Comparison of ENCODE assay signal across 15 cellular contexts in genomic region chr3:186220886-186221285, GRCh38.
DNase-seq lines count a peak whose midpoint lies in the region; ATAC-seq, FAIRE-seq and TF ChIP-seq lines count a peak whose summit lies in the region.
"Had no signal": no experiment of that assay in that cellular context is flagged by ENCODE, and none has a peak within 500 bp of the region (broad histone marks: within the 10 kb centered on the region; RNA-seq: fewer than 3 reads in every experiment).

No MANE protein-coding gene starts in this region.

- no peak overlapping the region for H3K4me3 Mint-ChIP-seq in activated CD4-positive, alpha-beta T cell treated with anti-CD3 and anti-CD28 coated beads, Interleukin-2, amount 10 ng/mL, durations not matched to agents 24 days and 14 days

- FAIRE-seq in H54 (lab: Jason Lieb, UNC) = no peak
- FAIRE-seq: G401.6 had no signal

- no peak for ATAC-seq in GM19351 (IDR thresholded peaks at IDR 0.05; ENCODE audit: unreplicated experiment)

- no peaks in the 10 kb centered on the region for H3K9me3 Mint-ChIP-seq in activated CD4-positive, alpha-beta T cell treated with anti-CD3 and anti-CD28 coated beads, Interleukin-2, amount 10 ng/mL, durations not matched to agents 24 days and 14 days

- intact Hi-C loops in activated CD4-positive, alpha-beta T cell treated with anti-CD3 and anti-CD28 coated beads, Interleukin-2, amount 10 ng/mL, durations not matched to agents 24 days and 14 days (cut with micrococcal nuclease) = no loop called here

- H3K27ac Mint-ChIP-seq in activated CD4-positive, alpha-beta T cell treated with anti-CD3 and anti-CD28 coated beads, Interleukin-2, amount 10 ng/mL, durations not matched to agents 24 days and 14 days = no peak overlapping the region

- peaks cover 42% of the 10 kb centered on the region for H3K27me3 Mint-ChIP-seq in activated CD4-positive, alpha-beta T cell treated with anti-CD3 and anti-CD28 coated beads, Interleukin-2, amount 10 ng/mL, durations not matched to agents 24 days and 14 days

- peak; percentile 23 for TF ChIP-seq CTCF in AG09319 (IDR thresholded peaks at IDR 0.05; ENCODE audit: low read depth, low read length)

- no peak for TF ChIP-seq POLR2A in H54 (IDR thresholded peaks at IDR 0.05; ENCODE audit: low read depth, low read length)

- DNase-seq in AG09319 (ENCODE audit: extremely low read depth, low read depth) = no peak
- peak; percentile 57 for DNase-seq in SK-MEL-5 (ENCODE audit: low read depth, low spot score)
- DNase-seq in fibroblast of gingiva (ENCODE audit: low read depth) = peak; percentile 9
- peak; percentile 79 for DNase-seq in midbrain (lab: John Stamatoyannopoulos, UW)
- no peak for DNase-seq in NCI-H2196 treated with DMSO at 0.1 percent for 48 hours (lab: John Stamatoyannopoulos, UW; ENCODE audit: unreplicated experiment)
- no peak for DNase-seq in H54 (ENCODE audit: insufficient read length, low spot score)
- DNase-seq in activated CD4-positive, alpha-beta T cell treated with anti-CD3 and anti-CD28 coated beads, Interleukin-2, amount 10 ng/mL, durations not matched to agents 24 days and 14 days = no peak
- DNase-seq: activated T-cell treated with anti-CD3 and anti-CD28 coated beads for 4 hours, cortex of kidney, GOT3, NCI-H524, T1000, thyroid gland had no signal

- peaks cover 13% of the 10 kb centered on the region for H3K4me1 Mint-ChIP-seq in activated CD4-positive, alpha-beta T cell treated with anti-CD3 and anti-CD28 coated beads, Interleukin-2, amount 10 ng/mL, durations not matched to agents 24 days and 14 days

- H3K36me3 Mint-ChIP-seq in activated CD4-positive, alpha-beta T cell treated with anti-CD3 and anti-CD28 coated beads, Interleukin-2, amount 10 ng/mL, durations not matched to agents 24 days and 14 days (ENCODE audit: low read depth) = no peaks in the 10 kb centered on the region

- in situ Hi-C loops in SK-MEL-5 (cut with HindIII; ENCODE audit: low pct_unique_long_range_greater_than_20kb, low sequenced_read_pairs) = no loop called here

Comparison
In these comparisons a context has a peak if more than half of its experiments do, and no peak if none do; other contexts are left out.
1. DNase-seq: peak in SK-MEL-5 (single experiment), fibroblast of gingiva (single experiment) and midbrain (single experiment); none in AG09319 (single experiment), NCI-H2196 treated with DMSO at 0.1 percent for 48 hours (single experiment), H54 (single experiment) and activated CD4-positive, alpha-beta T cell treated with anti-CD3 and anti-CD28 coated beads, Interleukin-2, amount 10 ng/mL, durations not matched to agents 24 days and 14 days (single experiment).